ENCODE assay signal across 9 cellular contexts in genomic region chr11:66277475-66278391, GRCh38. TPM values are rescaled to one million over a fixed set of nuclear protein-coding genes. Genes with fewer than 3 reads are reported as not detected.
DNase-seq lines count a peak whose midpoint lies in the region; ATAC-seq and TF ChIP-seq lines count a peak whose summit lies in the region.
"Had no signal": no experiment of that assay in that cellular context is flagged by ENCODE, and none has a peak within 500 bp of the region (broad histone marks: within the 10 kb centered on the region; RNA-seq: fewer than 3 reads in every experiment).

CNIH2 (plus strand) TSS chr11:66278175; CDS start chr11:66278457, 282 bp downstream.

- intact Hi-C loops in activated CD4-positive, alpha-beta T cell treated with anti-CD3 and anti-CD28 coated beads for 36 hours (cut with DNase I, micrococcal nuclease) = loop anchor here in 1 of 2 experiments (1.0 kb wide), 1 partner anchor 9 kb away; the partner anchor contains the start of gene RAB1B

- H3K27me3 ChIP-seq in endocrine pancreas (ENCODE audit: control insufficient read depth, insufficient read depth, low read length) = no peaks in the 10 kb centered on the region

- TF ChIP-seq CTCF in neural crest cell (conservative IDR thresholded peaks at IDR 0.05) = no peak

- H3K27ac Mint-ChIP-seq in activated CD4-positive, alpha-beta T cell treated with anti-CD3 and anti-CD28 coated beads for 36 hours = no peak within 1 kb of the TSS
- H3K27ac Mint-ChIP-seq in neural crest cell (ENCODE audit: unreplicated experiment) = peak within 1 kb of the TSS; percentile 19

- DNase-seq in D341Med (ENCODE audit: low spot score) (peak; percentile 87), HuH-7.5 (ENCODE audit: low spot score) (peak; percentile 100), neural crest cell (ENCODE audit: low read depth, low spot score) (peak; percentile 48), NK-92 (lab: John Stamatoyannopoulos, UW; ENCODE audit: unreplicated experiment) (no peak)
- peak; percentile 64 for DNase-seq in activated CD4-positive, alpha-beta T cell treated with anti-CD3 and anti-CD28 coated beads for 36 hours

- ATAC-seq in activated CD4-positive, alpha-beta T cell treated with anti-CD3 and anti-CD28 coated beads for 36 hours = peak; percentile 36
- ATAC-seq in HG02642 (IDR thresholded peaks at IDR 0.05; ENCODE audit: poor library complexity, unreplicated experiment) = no peak
- no peak for ATAC-seq in GM18517 (IDR thresholded peaks at IDR 0.05; ENCODE audit: unreplicated experiment)

- H3K4me3 Mint-ChIP-seq in activated CD4-positive, alpha-beta T cell treated with anti-CD3 and anti-CD28 coated beads for 36 hours = peak within 1 kb of the TSS; percentile 43
- peak within 1 kb of the TSS; percentile 90 for H3K4me3 Mint-ChIP-seq in neural crest cell

- no peaks in the 10 kb centered on the region for H3K4me1 ChIP-seq in endocrine pancreas (ENCODE audit: control insufficient read depth, insufficient read depth, low read length)

- H3K4me1 Mint-ChIP-seq in activated CD4-positive, alpha-beta T cell treated with anti-CD3 and anti-CD28 coated beads for 36 hours = peaks cover 16% of the 10 kb centered on the region
- H3K4me1 Mint-ChIP-seq in neural crest cell = peaks cover 40% of the 10 kb centered on the region

- H3K36me3 Mint-ChIP-seq in activated CD4-positive, alpha-beta T cell treated with anti-CD3 and anti-CD28 coated beads for 36 hours (ENCODE audit: low read depth) = peaks cover 19% of the 10 kb centered on the region
- peaks cover 2% of the 10 kb centered on the region for H3K36me3 Mint-ChIP-seq in neural crest cell (ENCODE audit: low read depth)

- H3K9ac ChIP-seq in endocrine pancreas (ENCODE audit: control insufficient read depth, insufficient read depth, low read length) = peak within 1 kb of the TSS; percentile 55

- H3K9me3 ChIP-seq in endocrine pancreas (ENCODE audit: control insufficient read depth, low read length) = no peaks in the 10 kb centered on the region

- POLR2A ChIA-PET in activated CD4-positive, alpha-beta T cell treated with anti-CD3 and anti-CD28 coated beads for 36 hours (lab: Charles Lee) = no interaction called here

- no peaks in the 10 kb centered on the region for H3K9me3 Mint-ChIP-seq in activated CD4-positive, alpha-beta T cell treated with anti-CD3 and anti-CD28 coated beads for 36 hours (ENCODE audit: low read depth)
- H3K9me3 Mint-ChIP-seq in neural crest cell = no peaks in the 10 kb centered on the region

- H3K4me3 ChIP-seq in endocrine pancreas (ENCODE audit: control insufficient read depth, insufficient read depth, low read length) = no peak within 1 kb of the TSS
- H3K4me3 ChIP-seq: lung had no signal

- H3K27me3 Mint-ChIP-seq in activated CD4-positive, alpha-beta T cell treated with anti-CD3 and anti-CD28 coated beads for 36 hours = no peaks in the 10 kb centered on the region
- H3K27me3 Mint-ChIP-seq in neural crest cell (ENCODE audit: low read depth) = peaks cover 20% of the 10 kb centered on the region

- CTCF ChIA-PET in activated CD4-positive, alpha-beta T cell treated with anti-CD3 and anti-CD28 coated beads for 36 hours (lab: Charles Lee) = no interaction called here

- no peaks in the 10 kb centered on the region for H3K36me3 ChIP-seq in endocrine pancreas (ENCODE audit: control insufficient read depth, insufficient read depth, low read length)

RNA-seq across cellular contexts. Expression of gene CNIH2, which starts in this region (rescaled TPM):
- total RNA-seq in activated CD4-positive, alpha-beta T cell treated with anti-CD3 and anti-CD28 coated beads for 36 hours = 1 to 10 TPM; 1.3 to 1.6 TPM
- total RNA-seq in neural crest cell = 44.6 and 46.0 TPM in 2 replicates

Comparison
In these comparisons a context has a peak if more than half of its experiments do, and no peak if none do; other contexts are left out.
1. RNA of gene CNIH2 (total RNA-seq): 44.6 to 46.0 TPM in neural crest cell; 1.3 to 1.6 TPM in activated CD4-positive, alpha-beta T cell treated with anti-CD3 and anti-CD28 coated beads for 36 hours; every median in the first group is over 10 times any median in the second.